17 cellular contexts compared by ENCODE assay signal in the genomic region with DNA sequence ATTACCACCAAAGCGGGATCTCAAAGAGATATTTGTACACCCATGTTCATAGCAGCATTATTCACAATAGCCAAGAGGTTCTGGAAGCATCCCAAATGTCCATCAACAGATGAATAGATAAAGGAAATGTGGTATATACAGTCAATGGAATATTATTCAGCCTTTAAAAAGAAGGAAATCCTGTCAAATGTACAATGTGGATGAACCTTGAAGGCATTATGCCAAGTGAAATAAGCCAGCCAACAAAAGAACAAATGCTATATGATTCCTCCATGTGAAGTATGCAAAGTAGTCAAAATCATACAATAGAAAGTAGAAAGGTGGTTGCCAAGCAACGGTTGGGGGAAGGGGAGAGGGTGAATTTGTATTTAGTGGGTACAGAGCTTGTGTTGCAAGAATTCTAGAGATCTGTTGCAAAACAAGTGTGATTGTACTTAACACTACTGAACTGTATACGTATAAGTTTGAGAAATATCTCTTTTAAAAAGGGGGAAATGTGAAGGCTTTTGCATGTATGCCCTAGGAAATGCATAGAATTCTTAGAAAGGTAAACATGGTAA.
"Had no signal": no experiment of that assay in that cellular context is flagged by ENCODE, and none has a peak within 500 bp of the region (broad histone marks: within the 10 kb centered on the region; RNA-seq: fewer than 3 reads in every experiment).

No MANE protein-coding gene starts in this region.

- H3K4me3 Mint-ChIP-seq: activated B cell treated with CpG ODN at 0.5 μM for 24 hours; activated T-cell treated with anti-CD3 and anti-CD28 coated beads, Interleukin-2, amount 50 U/mL, for 72 hours; endodermal cell had no signal

- H3K27ac Mint-ChIP-seq: activated B cell treated with CpG ODN at 0.5 μM for 24 hours; activated T-cell treated with anti-CD3 and anti-CD28 coated beads, Interleukin-2, amount 50 U/mL, for 72 hours; endodermal cell had no signal

- H3K27me3 Mint-ChIP-seq: activated B cell treated with CpG ODN at 0.5 μM for 24 hours had no signal

- H3K4me3 ChIP-seq: dorsolateral prefrontal cortex, gastroesophageal sphincter, lower lobe of right lung, pancreas, stomach, testis had no signal

- H3K9me3 Mint-ChIP-seq: activated B cell treated with CpG ODN at 0.5 μM for 24 hours; activated T-cell treated with anti-CD3 and anti-CD28 coated beads, Interleukin-2, amount 50 U/mL, for 72 hours; endodermal cell had no signal

- H3K27me3 ChIP-seq: dorsolateral prefrontal cortex, gastroesophageal sphincter, pancreas, stomach, testis had no signal

- DNase-seq: activated B cell treated with CpG ODN at 0.5 μM for 24 hours; activated CD4-positive, alpha-beta T cell treated with anti-CD3 and anti-CD28 coated beads for 48 hours; activated CD8-positive, alpha-beta memory T cell treated with anti-CD3 and anti-CD28 coated beads, Interleukin-2, amount 50 U/mL, for 48 hours; activated gamma-delta T cell treated with Interleukin-2 at 50 U/mL for 16 hours; activated T-cell treated with anti-CD3 and anti-CD28 coated beads, Interleukin-2, amount 50 U/mL, for 72 hours; dorsolateral prefrontal cortex; endodermal cell; erythroblast; left cardiac atrium; lower lobe of right lung; midbrain; pancreas; stimulated activated CD4-positive, alpha-beta T cell treated with anti-CD3 and anti-CD28 coated beads, Interleukin-12 subunit alpha, Interleukin-12 subunit beta, amount 100 ng/mL, for 4 hours; stimulated activated CD4-positive, alpha-beta T cell treated with anti-CD3 and anti-CD28 coated beads, Interleukin-2, amount 100 ng/mL, for 24 hours; stomach; testis had no signal

- H3K27ac ChIP-seq: dorsolateral prefrontal cortex, gastroesophageal sphincter, lower lobe of right lung, pancreas, stomach, testis had no signal

- ATAC-seq: activated T-cell treated with anti-CD3 and anti-CD28 coated beads, Interleukin-2, amount 50 U/mL, for 72 hours; gastroesophageal sphincter; left cardiac atrium; lower lobe of right lung; pancreas had no signal

- H3K9me3 ChIP-seq: gastroesophageal sphincter, lower lobe of right lung, pancreas, stomach, testis had no signal

- H3K4me1 ChIP-seq: lower lobe of right lung, testis had no signal
